In the genomic region with DNA sequence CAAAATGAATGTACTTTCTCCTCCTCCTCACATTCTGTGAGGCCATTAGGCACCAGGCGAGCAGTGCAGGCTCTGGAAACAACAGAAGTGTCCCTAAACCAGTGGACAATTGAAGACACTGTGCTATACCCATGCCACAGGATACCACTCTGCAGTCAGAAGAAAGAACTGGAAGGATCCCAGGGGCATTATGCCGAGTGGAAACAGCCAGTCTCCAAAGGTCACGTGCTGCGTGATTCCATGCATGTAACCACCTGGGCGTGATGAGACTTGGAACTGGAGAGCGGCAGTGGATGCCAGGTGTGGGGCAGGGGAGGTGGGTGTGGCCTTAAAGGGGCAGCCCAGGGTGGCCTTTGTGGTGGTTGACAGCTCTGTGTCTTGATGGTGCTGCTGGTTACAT, we compare ENCODE assay signal across 19 cellular contexts.
DNase-seq lines count a peak whose midpoint lies in the region; ATAC-seq and TF ChIP-seq lines count a peak whose summit lies in the region.
"Had no signal": no experiment of that assay in that cellular context is flagged by ENCODE, and none has a peak within 500 bp of the region (broad histone marks: within the 10 kb centered on the region; RNA-seq: fewer than 3 reads in every experiment).

No MANE protein-coding gene starts in this region.

- peaks cover 0 to 43% (median 0%) of the 10 kb centered on the region in 9 donors for H3K36me3 ChIP-seq in heart left ventricle
- H3K36me3 ChIP-seq: MG63 had no signal

- H3K9me3 ChIP-seq in right cardiac atrium (ENCODE audit: control insufficient read depth, low read length) (no peaks in the 10 kb centered on the region), heart left ventricle (no peaks in the 10 kb centered on the region)
- H3K9me3 ChIP-seq: BLaER1 treated with 17β-estradiol and CSF1 and Interleukin-3, amounts not matched to agents 10 nM and 100 nM; MG63 had no signal

- intact Hi-C loops in Right ventricle myocardium inferior (cut with DNase I) (no loop called here), right cardiac atrium (cut with DNase I) (no loop called here), heart left ventricle (cut with DNase I) (no loop called here)

- TF ChIP-seq CTCF in epithelial cell of esophagus (IDR thresholded peaks at IDR 0.05; ENCODE audit: insufficient read depth, low read depth, low read length, missing control alignments), result no peak
- no peak for TF ChIP-seq CTCF in heart left ventricle (IDR thresholded peaks at IDR 0.05)

- TF ChIP-seq POLR2A in heart left ventricle (IDR thresholded peaks at IDR 0.05), result no peak

- WGBS in right cardiac atrium, result 89% methylated on average over 6 of the region's 6 CpGs
- 86 to 96% (median 90%) methylated on average over 6 of the region's 6 CpGs for WGBS in heart left ventricle, 4 donors

- H3K27me3 ChIP-seq in right cardiac atrium (ENCODE audit: control insufficient read depth, insufficient read depth) (no peaks in the 10 kb centered on the region), heart left ventricle (no peaks in the 10 kb centered on the region)
- H3K27me3 ChIP-seq: BLaER1 treated with 17β-estradiol and CSF1 and Interleukin-3, amounts not matched to agents 10 nM and 100 nM; MG63 had no signal

- H3K4me3 ChIP-seq in right cardiac atrium (ENCODE audit: low read length) (no peak overlapping the region), epithelial cell of esophagus (ENCODE audit: low read length) (no peak overlapping the region), heart left ventricle (no peak overlapping the region)
- H3K4me3 ChIP-seq: BLaER1 treated with 17β-estradiol and CSF1 and Interleukin-3, amounts not matched to agents 10 nM and 100 nM; MG63; PC-9 had no signal

- H3K27ac ChIP-seq in right cardiac atrium (ENCODE audit: low read length), result no peak overlapping the region
- no peak overlapping the region for H3K27ac ChIP-seq in heart left ventricle
- H3K27ac ChIP-seq: BLaER1 treated with 17β-estradiol and CSF1 and Interleukin-3, amounts not matched to agents 10 nM and 100 nM; PC-9; RWPE1 had no signal

- ATAC-seq in Right ventricle myocardium inferior (no peak), right cardiac atrium (no peak), GM21381 (IDR thresholded peaks at IDR 0.05; ENCODE audit: unreplicated experiment) (no peak), heart left ventricle (no peak)
- ATAC-seq: CD8-positive, alpha-beta T cell; T-helper 17 cell had no signal

- no peaks in the 10 kb centered on the region for H3K4me1 ChIP-seq in right cardiac atrium (ENCODE audit: control insufficient read depth, insufficient read depth, low read length)
- no peaks in the 10 kb centered on the region for H3K4me1 ChIP-seq in heart left ventricle

- DNase-seq in Right ventricle myocardium inferior (ENCODE audit: missing footprints) (peak; percentile 37), right cardiac atrium (no peak), NCI-H187 treated with DMSO at 0.1 percent for 48 hours (lab: John Stamatoyannopoulos, UW) (peak; percentile 72), epithelial cell of esophagus (ENCODE audit: low read depth) (peak; percentile 15), occipital lobe (lab: John Stamatoyannopoulos, UW) (no peak), heart left ventricle (no peak)
- DNase-seq: CD8-positive, alpha-beta T cell; H7; Karpas-422; MG63; NCI-H1048; NCI-H1436 treated with DMSO at 0.1 percent for 48 hours; NCI-H2081; NCI-H226; PC-9; T-helper 17 cell had no signal

Comparison
In these comparisons a context has a peak if more than half of its experiments do, and no peak if none do; other contexts are left out.
1. DNase-seq: peak in Right ventricle myocardium inferior (single experiment), NCI-H187 treated with DMSO at 0.1 percent for 48 hours (single experiment) and epithelial cell of esophagus (single experiment); none in right cardiac atrium (0 of 3), occipital lobe (single experiment) and heart left ventricle (0 of 5).